1 cellular context compared by ENCODE assay signal in the genomic region with DNA sequence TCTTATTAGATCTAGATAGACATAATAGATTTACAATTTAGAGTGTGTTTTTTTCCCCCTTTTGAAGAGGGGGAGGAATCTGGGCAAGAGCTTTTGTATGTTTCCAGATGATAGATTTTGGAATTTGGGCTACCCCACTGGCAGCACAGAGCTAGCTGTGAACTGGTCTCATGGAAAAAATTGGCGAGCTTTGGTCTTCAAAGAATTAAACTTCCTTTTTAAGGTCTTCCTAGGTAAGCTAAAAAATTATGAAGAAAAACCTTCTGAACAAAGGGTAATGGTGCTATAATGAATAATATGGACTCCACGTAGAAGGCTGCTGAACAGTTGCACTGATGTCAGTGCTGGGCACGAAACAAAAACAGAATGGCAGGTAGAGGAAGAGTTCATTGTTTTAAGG.
TF ChIP-seq lines count a peak whose summit lies in the region.

No MANE protein-coding gene starts in this region.

TF ChIP-seq in GM23338, 12 proteins besides CTCF, POLR2A, EP300 and RAD21 (continued from another document):
- TF ChIP-seq STAT1 (IDR thresholded peaks at IDR 0.05; ENCODE audit: unreplicated experiment) (no peak), ZNF114 (CRISPR knock-in tag; IDR thresholded peaks at IDR 0.05) (no peak), EZH2 (IDR thresholded peaks at IDR 0.05; ENCODE audit: low read depth, unreplicated experiment) (no peak), CREB1 (CRISPR knock-in tag; IDR thresholded peaks at IDR 0.05; ENCODE audit: low read depth) (no peak), POLR2AphosphoS5 (IDR thresholded peaks at IDR 0.05; ENCODE audit: low read depth) (no peak), JUNB (IDR thresholded peaks at IDR 0.05; ENCODE audit: unreplicated experiment) (no peak), NANOG (IDR thresholded peaks at IDR 0.05; ENCODE audit: borderline replicate concordance) (no peak), EZH2phosphoT487 (IDR thresholded peaks at IDR 0.05; ENCODE audit: unreplicated experiment) (no peak)
- TF ChIP-seq, protein P1, sequence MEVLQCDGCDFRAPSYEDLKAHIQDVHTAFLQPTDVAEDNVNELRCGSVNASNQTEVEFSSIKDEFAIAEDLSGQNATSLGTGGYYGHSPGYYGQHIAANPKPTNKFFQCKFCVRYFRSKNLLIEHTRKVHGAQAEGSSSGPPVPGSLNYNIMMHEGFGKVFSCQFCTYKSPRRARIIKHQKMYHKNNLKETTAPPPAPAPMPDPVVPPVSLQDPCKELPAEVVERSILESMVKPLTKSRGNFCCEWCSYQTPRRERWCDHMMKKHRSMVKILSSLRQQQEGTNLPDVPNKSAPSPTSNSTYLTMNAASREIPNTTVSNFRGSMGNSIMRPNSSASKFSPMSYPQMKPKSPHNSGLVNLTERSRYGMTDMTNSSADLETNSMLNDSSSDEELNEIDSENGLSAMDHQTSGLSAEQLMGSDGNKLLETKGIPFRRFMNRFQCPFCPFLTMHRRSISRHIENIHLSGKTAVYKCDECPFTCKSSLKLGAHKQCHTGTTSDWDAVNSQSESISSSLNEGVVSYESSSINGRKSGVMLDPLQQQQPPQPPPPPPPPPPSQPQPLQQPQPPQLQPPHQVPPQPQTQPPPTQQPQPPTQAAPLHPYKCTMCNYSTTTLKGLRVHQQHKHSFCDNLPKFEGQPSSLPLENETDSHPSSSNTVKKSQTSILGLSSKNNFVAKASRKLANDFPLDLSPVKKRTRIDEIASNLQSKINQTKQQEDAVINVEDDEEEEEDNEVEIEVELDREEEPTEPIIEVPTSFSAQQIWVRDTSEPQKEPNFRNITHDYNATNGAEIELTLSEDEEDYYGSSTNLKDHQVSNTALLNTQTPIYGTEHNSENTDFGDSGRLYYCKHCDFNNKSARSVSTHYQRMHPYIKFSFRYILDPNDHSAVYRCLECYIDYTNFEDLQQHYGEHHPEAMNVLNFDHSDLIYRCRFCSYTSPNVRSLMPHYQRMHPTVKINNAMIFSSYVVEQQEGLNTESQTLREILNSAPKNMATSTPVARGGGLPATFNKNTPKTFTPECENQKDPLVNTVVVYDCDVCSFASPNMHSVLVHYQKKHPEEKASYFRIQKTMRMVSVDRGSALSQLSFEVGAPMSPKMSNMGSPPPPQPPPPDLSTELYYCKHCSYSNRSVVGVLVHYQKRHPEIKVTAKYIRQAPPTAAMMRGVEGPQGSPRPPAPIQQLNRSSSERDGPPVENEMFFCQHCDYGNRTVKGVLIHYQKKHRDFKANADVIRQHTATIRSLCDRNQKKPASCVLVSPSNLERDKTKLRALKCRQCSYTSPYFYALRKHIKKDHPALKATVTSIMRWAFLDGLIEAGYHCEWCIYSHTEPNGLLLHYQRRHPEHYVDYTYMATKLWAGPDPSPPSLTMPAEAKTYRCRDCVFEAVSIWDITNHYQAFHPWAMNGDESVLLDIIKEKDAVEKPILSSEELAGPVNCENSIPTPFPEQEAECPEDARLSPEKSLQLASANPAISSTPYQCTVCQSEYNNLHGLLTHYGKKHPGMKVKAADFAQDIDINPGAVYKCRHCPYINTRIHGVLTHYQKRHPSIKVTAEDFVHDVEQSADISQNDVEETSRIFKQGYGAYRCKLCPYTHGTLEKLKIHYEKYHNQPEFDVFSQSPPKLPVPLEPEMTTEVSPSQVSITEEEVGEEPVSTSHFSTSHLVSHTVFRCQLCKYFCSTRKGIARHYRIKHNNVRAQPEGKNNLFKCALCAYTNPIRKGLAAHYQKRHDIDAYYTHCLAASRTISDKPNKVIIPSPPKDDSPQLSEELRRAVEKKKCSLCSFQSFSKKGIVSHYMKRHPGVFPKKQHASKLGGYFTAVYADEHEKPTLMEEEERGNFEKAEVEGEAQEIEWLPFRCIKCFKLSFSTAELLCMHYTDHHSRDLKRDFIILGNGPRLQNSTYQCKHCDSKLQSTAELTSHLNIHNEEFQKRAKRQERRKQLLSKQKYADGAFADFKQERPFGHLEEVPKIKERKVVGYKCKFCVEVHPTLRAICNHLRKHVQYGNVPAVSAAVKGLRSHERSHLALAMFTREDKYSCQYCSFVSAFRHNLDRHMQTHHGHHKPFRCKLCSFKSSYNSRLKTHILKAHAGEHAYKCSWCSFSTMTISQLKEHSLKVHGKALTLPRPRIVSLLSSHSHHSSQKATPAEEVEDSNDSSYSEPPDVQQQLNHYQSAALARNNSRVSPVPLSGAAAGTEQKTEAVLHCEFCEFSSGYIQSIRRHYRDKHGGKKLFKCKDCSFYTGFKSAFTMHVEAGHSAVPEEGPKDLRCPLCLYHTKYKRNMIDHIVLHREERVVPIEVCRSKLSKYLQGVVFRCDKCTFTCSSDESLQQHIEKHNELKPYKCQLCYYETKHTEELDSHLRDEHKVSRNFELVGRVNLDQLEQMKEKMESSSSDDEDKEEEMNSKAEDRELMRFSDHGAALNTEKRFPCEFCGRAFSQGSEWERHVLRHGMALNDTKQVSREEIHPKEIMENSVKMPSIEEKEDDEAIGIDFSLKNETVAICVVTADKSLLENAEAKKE (CRISPR knock-in tag; IDR thresholded peaks at IDR 0.05) = no peak
- TF ChIP-seq, protein P2, sequence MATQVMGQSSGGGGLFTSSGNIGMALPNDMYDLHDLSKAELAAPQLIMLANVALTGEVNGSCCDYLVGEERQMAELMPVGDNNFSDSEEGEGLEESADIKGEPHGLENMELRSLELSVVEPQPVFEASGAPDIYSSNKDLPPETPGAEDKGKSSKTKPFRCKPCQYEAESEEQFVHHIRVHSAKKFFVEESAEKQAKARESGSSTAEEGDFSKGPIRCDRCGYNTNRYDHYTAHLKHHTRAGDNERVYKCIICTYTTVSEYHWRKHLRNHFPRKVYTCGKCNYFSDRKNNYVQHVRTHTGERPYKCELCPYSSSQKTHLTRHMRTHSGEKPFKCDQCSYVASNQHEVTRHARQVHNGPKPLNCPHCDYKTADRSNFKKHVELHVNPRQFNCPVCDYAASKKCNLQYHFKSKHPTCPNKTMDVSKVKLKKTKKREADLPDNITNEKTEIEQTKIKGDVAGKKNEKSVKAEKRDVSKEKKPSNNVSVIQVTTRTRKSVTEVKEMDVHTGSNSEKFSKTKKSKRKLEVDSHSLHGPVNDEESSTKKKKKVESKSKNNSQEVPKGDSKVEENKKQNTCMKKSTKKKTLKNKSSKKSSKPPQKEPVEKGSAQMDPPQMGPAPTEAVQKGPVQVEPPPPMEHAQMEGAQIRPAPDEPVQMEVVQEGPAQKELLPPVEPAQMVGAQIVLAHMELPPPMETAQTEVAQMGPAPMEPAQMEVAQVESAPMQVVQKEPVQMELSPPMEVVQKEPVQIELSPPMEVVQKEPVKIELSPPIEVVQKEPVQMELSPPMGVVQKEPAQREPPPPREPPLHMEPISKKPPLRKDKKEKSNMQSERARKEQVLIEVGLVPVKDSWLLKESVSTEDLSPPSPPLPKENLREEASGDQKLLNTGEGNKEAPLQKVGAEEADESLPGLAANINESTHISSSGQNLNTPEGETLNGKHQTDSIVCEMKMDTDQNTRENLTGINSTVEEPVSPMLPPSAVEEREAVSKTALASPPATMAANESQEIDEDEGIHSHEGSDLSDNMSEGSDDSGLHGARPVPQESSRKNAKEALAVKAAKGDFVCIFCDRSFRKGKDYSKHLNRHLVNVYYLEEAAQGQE (IDR thresholded peaks at IDR 0.05; ENCODE audit: unreplicated experiment) = no peak
